1 cellular context compared by ENCODE assay signal in genomic region chr3:193928354-193929209, GRCh38.
TF ChIP-seq lines count a peak whose summit lies in the region.

No MANE protein-coding gene starts in this region.

TF ChIP-seq in K562, 482 proteins besides CTCF, POLR2A, EP300 and RAD21 (continued from another document and continues in another):
- TF ChIP-seq REST (CRISPR knock-in tag; IDR thresholded peaks at IDR 0.05; ENCODE audit: low read depth), result no peak
- no peak for TF ChIP-seq ZNF134 (CRISPR knock-in tag; conservative IDR thresholded peaks at IDR 0.05)
- no peak for TF ChIP-seq ZNF77 (CRISPR knock-in tag; IDR thresholded peaks at IDR 0.05)
- TF ChIP-seq ZNF445 (CRISPR knock-in tag; IDR thresholded peaks at IDR 0.05; ENCODE audit: low read depth), result no peak
- TF ChIP-seq PHF20 (IDR thresholded peaks at IDR 0.05; ENCODE audit: partially characterized antibody), result no peak
- no peak for TF ChIP-seq MAFK (IDR thresholded peaks at IDR 0.05; ENCODE audit: low read length)
- TF ChIP-seq HIVEP1 (CRISPR knock-in tag; IDR thresholded peaks at IDR 0.05), result no peak
- no peak for TF ChIP-seq ZNF121 (CRISPR knock-in tag; conservative IDR thresholded peaks at IDR 0.05)
- no peak for TF ChIP-seq NR2C1 (IDR thresholded peaks at IDR 0.05)
- no peak for TF ChIP-seq NR2C1 (tag; IDR thresholded peaks at IDR 0.05)
- TF ChIP-seq RBM22 (IDR thresholded peaks at IDR 0.05; ENCODE audit: low read depth, low read length, poor library complexity, severe bottlenecking), result no peak
- no peak for TF ChIP-seq PPARD (CRISPR knock-in tag; IDR thresholded peaks at IDR 0.05)
- no peak; the same call in 1 of the 2 replicates for TF ChIP-seq RNF2 (IDR thresholded peaks at IDR 0.05)
- TF ChIP-seq SMARCA5 (IDR thresholded peaks at IDR 0.05), result peak; percentile 18; the same call in 1 of the 2 replicates
- TF ChIP-seq ERF (CRISPR knock-in tag; IDR thresholded peaks at IDR 0.05), result no peak
- TF ChIP-seq ZFPM2 (CRISPR knock-in tag; IDR thresholded peaks at IDR 0.05), result no peak
- TF ChIP-seq GATA2 (CRISPR knock-in tag; IDR thresholded peaks at IDR 0.05), result peak; percentile 36; the same call in 1 of the 2 replicates
- no peak for TF ChIP-seq ETS2 (tag; IDR thresholded peaks at IDR 0.05; ENCODE audit: borderline replicate concordance, poor library complexity, severe bottlenecking)
- no peak for TF ChIP-seq NR4A1 (CRISPR knock-in tag; IDR thresholded peaks at IDR 0.05)
- no peak; the same call in 1 of the 2 replicates for TF ChIP-seq NR4A1 (tag; IDR thresholded peaks at IDR 0.05)
- peak; percentile 28; the same call in 1 of the 2 replicates for TF ChIP-seq PKNOX1 (IDR thresholded peaks at IDR 0.05)
- TF ChIP-seq MEF2D (tag; conservative IDR thresholded peaks at IDR 0.05; ENCODE audit: low read depth), result no peak
- TF ChIP-seq GTF2A2 (tag; IDR thresholded peaks at IDR 0.05), result no peak
- no peak for TF ChIP-seq SIN3A (IDR thresholded peaks at IDR 0.05; ENCODE audit: borderline replicate concordance in 2 of 2, control insufficient read depth in 1 of 2, low read depth in 2 of 2, low read length in 2 of 2)
- TF ChIP-seq TSHZ1 (CRISPR knock-in tag; IDR thresholded peaks at IDR 0.05), result no peak
- TF ChIP-seq TEAD2 (tag; IDR thresholded peaks at IDR 0.05), result no peak
- no peak for TF ChIP-seq MTA1 (IDR thresholded peaks at IDR 0.05; ENCODE audit: borderline replicate concordance)
- no peak for TF ChIP-seq MLX (CRISPR knock-in tag; conservative IDR thresholded peaks at IDR 0.05)
- no peak for TF ChIP-seq ZNF518B (CRISPR knock-in tag; IDR thresholded peaks at IDR 0.05)
- no peak; the same call in 1 of the 2 replicates for TF ChIP-seq ATF7 (IDR thresholded peaks at IDR 0.05)
- no peak for TF ChIP-seq ZNF239 (CRISPR knock-in tag; IDR thresholded peaks at IDR 0.05)
- TF ChIP-seq C11orf30 (IDR thresholded peaks at IDR 0.05; ENCODE audit: low read depth), result no peak; the same call in 1 of the 2 replicates
- no peak for TF ChIP-seq RBM34 (IDR thresholded peaks at IDR 0.05; ENCODE audit: borderline replicate concordance, insufficient read depth, low read length)
- no peak for TF ChIP-seq ZZZ3 (IDR thresholded peaks at IDR 0.05)
- peak; percentile 84 for TF ChIP-seq DPF2 (IDR thresholded peaks at IDR 0.05)
- TF ChIP-seq POU5F1 (IDR thresholded peaks at IDR 0.05; ENCODE audit: borderline replicate concordance, low read depth, low read length, partially characterized antibody), result no peak
- no peak for TF ChIP-seq TCFL5 (CRISPR knock-in tag; conservative IDR thresholded peaks at IDR 0.05)
- peak; percentile 33 for TF ChIP-seq MEIS2 (IDR thresholded peaks at IDR 0.05; ENCODE audit: partially characterized antibody)
- TF ChIP-seq TFAP4 (CRISPR knock-in tag; IDR thresholded peaks at IDR 0.05; ENCODE audit: borderline replicate concordance), result no peak
- no peak for TF ChIP-seq ZNF561 (CRISPR knock-in tag; conservative IDR thresholded peaks at IDR 0.05)
- no peak for TF ChIP-seq ZNF609 (CRISPR knock-in tag; IDR thresholded peaks at IDR 0.05; ENCODE audit: borderline replicate concordance)
- TF ChIP-seq ZNF408 (CRISPR knock-in tag; IDR thresholded peaks at IDR 0.05; ENCODE audit: low read depth), result no peak
- TF ChIP-seq PCBP2 (IDR thresholded peaks at IDR 0.05; ENCODE audit: low read depth, low read length, poor library complexity, severe bottlenecking), result no peak
- no peak for TF ChIP-seq KLF6 (CRISPR knock-in tag; IDR thresholded peaks at IDR 0.05; ENCODE audit: borderline replicate concordance)
- no peak for TF ChIP-seq SMARCB1 (IDR thresholded peaks at IDR 0.05; ENCODE audit: insufficient read length, low read depth)
- TF ChIP-seq ZNF668 (CRISPR knock-in tag; IDR thresholded peaks at IDR 0.05), result 0 out of 2 replicates have a peak, but pooled peaks have one; percentile 1
- TF ChIP-seq NR2C2 (CRISPR knock-in tag; IDR thresholded peaks at IDR 0.05), result no peak
- no peak for TF ChIP-seq NR2C2 (tag; IDR thresholded peaks at IDR 0.05)
- peak; percentile 16; the same call in 1 of the 2 replicates for TF ChIP-seq LCOR (CRISPR knock-in tag; IDR thresholded peaks at IDR 0.05)
- peak; percentile 86 for TF ChIP-seq JUND (IDR thresholded peaks at IDR 0.05; ENCODE audit: borderline replicate concordance, low read depth, low read length)
- peak; percentile 73 for TF ChIP-seq JUND (tag; IDR thresholded peaks at IDR 0.05; ENCODE audit: borderline replicate concordance, low read depth, low read length)
- no peak for TF ChIP-seq ARHGAP35 (IDR thresholded peaks at IDR 0.05; ENCODE audit: partially characterized antibody)
- TF ChIP-seq MED1 (CRISPR knock-in tag; IDR thresholded peaks at IDR 0.05; ENCODE audit: borderline replicate concordance), result no peak
- TF ChIP-seq NFE2 (IDR thresholded peaks at IDR 0.05; ENCODE audit: low read depth), result peak; percentile 52; the same call in 1 of the 2 replicates
- TF ChIP-seq NR1H2 (CRISPR knock-in tag; IDR thresholded peaks at IDR 0.05), result no peak
- no peak for TF ChIP-seq YY1 (IDR thresholded peaks at IDR 0.05; ENCODE audit: borderline replicate concordance in 1 of 3, control insufficient read depth in 1 of 3, extremely low read depth in 1 of 3, insufficient read depth in 3 of 3, insufficient read length in 1 of 3, insufficient replicate concordance in 2 of 3, low read depth in 1 of 3, low read length in 2 of 3)
